In the genomic region with DNA sequence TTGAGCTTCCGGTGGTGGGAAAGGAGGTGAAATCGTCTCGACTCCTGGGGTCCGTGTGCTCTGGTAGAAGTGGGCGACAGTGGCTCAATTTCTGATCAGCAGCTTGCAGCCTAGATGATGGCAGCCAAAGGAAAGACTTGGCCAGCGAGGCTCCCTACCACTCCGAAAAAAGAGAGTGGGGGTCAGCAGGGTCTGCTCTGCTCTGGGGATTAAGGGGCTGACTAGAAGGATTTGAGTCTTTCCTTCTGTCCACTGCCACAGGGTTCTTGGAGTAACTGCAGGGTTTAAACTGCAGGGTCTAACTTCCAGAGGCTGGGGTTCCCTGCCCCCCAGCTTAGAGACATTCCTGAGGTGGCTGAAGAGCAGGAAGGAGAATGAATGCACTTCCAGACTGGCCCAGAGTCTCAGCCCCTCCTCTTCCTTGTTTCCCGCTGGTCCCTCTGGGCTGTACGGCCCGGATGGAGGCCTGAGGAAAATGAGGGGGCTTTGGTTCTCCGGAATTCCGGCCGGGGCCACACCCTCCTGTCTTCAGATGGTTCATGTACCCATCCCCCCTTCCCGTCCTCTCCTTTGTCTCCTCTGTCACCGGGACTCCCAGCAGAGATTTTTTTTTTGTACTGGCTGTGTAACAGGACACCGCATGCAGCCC, we compare ENCODE assay signal across 8 cellular contexts. TPM values are rescaled to one million over a fixed set of nuclear protein-coding genes. Genes with fewer than 3 reads are reported as not detected.
DNase-seq lines count a peak whose midpoint lies in the region; ATAC-seq and TF ChIP-seq lines count a peak whose summit lies in the region.

No MANE protein-coding gene starts in this region.

- TF ChIP-seq POLR2A in erythroblast (IDR thresholded peaks at IDR 0.05; ENCODE audit: low read length) = peak; percentile 93

- H3K4me1 Mint-ChIP-seq in activated CD4-positive, alpha-beta T cell treated with anti-CD3 and anti-CD28 coated beads for 36 hours = peaks cover 28% of the 10 kb centered on the region
- peaks cover 26 to 45% of the 10 kb centered on the region in 2 donors for H3K4me1 Mint-ChIP-seq in natural killer cell

- peak overlapping the region; percentile 98 for H3K27ac Mint-ChIP-seq in activated CD4-positive, alpha-beta T cell treated with anti-CD3 and anti-CD28 coated beads for 36 hours
- peak overlapping the region; percentile 84 to 96 for H3K27ac Mint-ChIP-seq in natural killer cell

- no peaks in the 10 kb centered on the region for H3K27me3 Mint-ChIP-seq in activated CD4-positive, alpha-beta T cell treated with anti-CD3 and anti-CD28 coated beads for 36 hours
- H3K27me3 Mint-ChIP-seq in natural killer cell (ENCODE audit: low read depth in 2 of 2) = no peaks in the 10 kb centered on the region

- CTCF ChIA-PET in activated CD4-positive, alpha-beta T cell treated with anti-CD3 and anti-CD28 coated beads for 36 hours (lab: Charles Lee) = interaction anchor here (0.7 to 1.8 kb wide), 5 partner anchors 12 to 178 kb away, joined by 3 to 7 read pairs (median 4); no protein-coding TSS in a partner anchor

- no peak for ATAC-seq in activated CD4-positive, alpha-beta T cell treated with anti-CD3 and anti-CD28 coated beads for 36 hours
- ATAC-seq in natural killer cell = no peak
- ATAC-seq in HG03159 (IDR thresholded peaks at IDR 0.05; ENCODE audit: unreplicated experiment) = no peak

- no peaks in the 10 kb centered on the region for H3K9me3 Mint-ChIP-seq in activated CD4-positive, alpha-beta T cell treated with anti-CD3 and anti-CD28 coated beads for 36 hours (ENCODE audit: low read depth)
- no peaks in the 10 kb centered on the region for H3K9me3 Mint-ChIP-seq in natural killer cell

- DNase-seq in activated CD4-positive, alpha-beta T cell treated with anti-CD3 and anti-CD28 coated beads for 36 hours = no peak
- DNase-seq in activated CD4-positive, alpha-beta T cell treated with anti-CD3 and anti-CD28 coated beads for 48 hours = no peak
- DNase-seq in SW 1271 (lab: John Stamatoyannopoulos, UW) = peak; percentile 55 to 63
- peak in 1 of 2 experiments; percentile 49 for DNase-seq in erythroblast (lab: John Stamatoyannopoulos, UW)
- DNase-seq in natural killer cell = no peak
- no peak for DNase-seq in KG1 (lab: John Stamatoyannopoulos, UW)
- DNase-seq in RPMI8226 = no peak

- H3K4me3 Mint-ChIP-seq in activated CD4-positive, alpha-beta T cell treated with anti-CD3 and anti-CD28 coated beads for 36 hours = peak overlapping the region; percentile 99
- H3K4me3 Mint-ChIP-seq in natural killer cell = peak overlapping the region; percentile 97

- H3K36me3 Mint-ChIP-seq in activated CD4-positive, alpha-beta T cell treated with anti-CD3 and anti-CD28 coated beads for 36 hours (ENCODE audit: low read depth) = peaks cover 6% of the 10 kb centered on the region
- no peaks in the 10 kb centered on the region for H3K36me3 Mint-ChIP-seq in natural killer cell

- POLR2A ChIA-PET in activated CD4-positive, alpha-beta T cell treated with anti-CD3 and anti-CD28 coated beads for 36 hours (lab: Charles Lee) = interaction anchor here (0.6 to 1.3 kb wide), 6 partner anchors 9 to 653 kb away, joined by 3 to 5 read pairs (median 4); no protein-coding TSS in a partner anchor

- no peak for TF ChIP-seq CTCF in natural killer cell (IDR thresholded peaks at IDR 0.05)

- intact Hi-C loops in activated CD4-positive, alpha-beta T cell treated with anti-CD3 and anti-CD28 coated beads for 36 hours (cut with DNase I, micrococcal nuclease) = loop anchor here (1.0 kb wide), 5 partner anchors 20 to 672 kb away; a partner anchor contains a TSS
- intact Hi-C loops in natural killer cell (cut with micrococcal nuclease) = no loop called here

RNA-seq across cellular contexts. Expression of a gene that starts 0.9 kb away (rescaled TPM):
- total RNA-seq in activated CD4-positive, alpha-beta T cell treated with anti-CD3 and anti-CD28 coated beads for 36 hours = 10 to 100 TPM; 20.3 to 23.1 TPM
- total RNA-seq in natural killer cell = 1 to 10 TPM; 5.4 to 8.8 (median 7.2) TPM

RNA-seq across cellular contexts. Expression of a gene that starts 37.2 kb away (rescaled TPM):
- 10 to 100 TPM; 16.8 to 22.0 TPM for total RNA-seq in activated CD4-positive, alpha-beta T cell treated with anti-CD3 and anti-CD28 coated beads for 36 hours
- total RNA-seq in natural killer cell = 10 to 100 TPM; 49.7 to 95.2 (median 60.2) TPM

Comparison
In these comparisons a context has a peak if more than half of its experiments do, and no peak if none do; other contexts are left out.
1. DNase-seq: peak in SW 1271 (2 of 2); none in activated CD4-positive, alpha-beta T cell treated with anti-CD3 and anti-CD28 coated beads for 36 hours (single experiment), activated CD4-positive, alpha-beta T cell treated with anti-CD3 and anti-CD28 coated beads for 48 hours (single experiment), natural killer cell (single experiment), KG1 (single experiment) and RPMI8226 (single experiment).